In the genomic region with DNA sequence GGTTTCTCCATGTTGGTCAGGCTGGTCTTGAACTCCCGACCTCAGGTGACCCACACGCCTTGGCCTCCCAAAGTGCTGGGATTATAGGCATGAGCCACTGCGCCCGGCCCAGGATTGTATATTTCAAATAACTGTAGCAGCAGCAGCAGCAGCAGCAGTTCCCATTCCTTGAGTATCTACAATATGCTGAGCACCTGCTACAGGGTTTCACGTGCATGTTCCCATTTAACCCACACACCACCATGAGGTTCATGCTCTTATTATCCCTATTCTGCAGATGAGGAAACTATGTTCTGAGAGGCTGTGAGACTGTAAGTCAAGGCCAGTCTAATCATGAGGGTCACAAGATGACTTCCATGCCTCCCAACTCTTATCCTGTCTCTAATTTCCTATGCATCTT, we compare ENCODE assay signal across 20 cellular contexts. TPM values are rescaled to one million over a fixed set of nuclear protein-coding genes. Genes with fewer than 3 reads are reported as not detected.
DNase-seq lines count a peak whose midpoint lies in the region; ATAC-seq and TF ChIP-seq lines count a peak whose summit lies in the region.
"Had no signal": no experiment of that assay in that cellular context is flagged by ENCODE, and none has a peak within 500 bp of the region (broad histone marks: within the 10 kb centered on the region; RNA-seq: fewer than 3 reads in every experiment).

No MANE protein-coding gene starts in this region.

- POLR2A ChIA-PET in naive thymus-derived CD8-positive, alpha-beta T cell (lab: Charles Lee), result no interaction called here

- DNase-seq in NCI-H69 (lab: John Stamatoyannopoulos, UW) (peak; percentile 10), left lobe of liver (ENCODE audit: low spot score) (no peak), AG08396 (ENCODE audit: low spot score) (no peak), endothelial cell (ENCODE audit: low spot score) (no peak), T-helper 17 cell (no peak)
- no peak for DNase-seq in central memory CD8-positive, alpha-beta T cell (ENCODE audit: low spot score in 2 of 2)
- DNase-seq in naive thymus-derived CD8-positive, alpha-beta T cell, result no peak
- DNase-seq: 8988T; ACHN; AML-193; Caco-2; Calu3; CD4-positive, alpha-beta T cell; CD8-positive, alpha-beta T cell; DMS79 treated with DMSO at 0.1 percent for 48 hours; GF-D8 had no signal

- TF ChIP-seq CTCF in VCaP (conservative IDR thresholded peaks at IDR 0.05) (no peak), endothelial cell (IDR thresholded peaks at IDR 0.05; ENCODE audit: unreplicated experiment) (no peak)

- H3K9me3 Mint-ChIP-seq in central memory CD8-positive, alpha-beta T cell, result no peaks in the 10 kb centered on the region
- no peaks in the 10 kb centered on the region for H3K9me3 Mint-ChIP-seq in endothelial cell (ENCODE audit: unreplicated experiment)
- H3K9me3 Mint-ChIP-seq in naive thymus-derived CD8-positive, alpha-beta T cell, result peaks cover 0 to 9% (median 2%) of the 10 kb centered on the region in 9 donors
- H3K9me3 Mint-ChIP-seq: CD8-positive, alpha-beta T cell had no signal

- peaks cover 5% of the 10 kb centered on the region for H3K36me3 Mint-ChIP-seq in central memory CD8-positive, alpha-beta T cell (ENCODE audit: insufficient read depth)
- no peaks in the 10 kb centered on the region for H3K36me3 Mint-ChIP-seq in endothelial cell (ENCODE audit: low read depth, unreplicated experiment)
- H3K36me3 Mint-ChIP-seq in T-helper 17 cell (ENCODE audit: low read depth), result no peaks in the 10 kb centered on the region
- peaks cover 2 to 24% (median 14%) of the 10 kb centered on the region in 3 donors for H3K36me3 Mint-ChIP-seq in naive thymus-derived CD8-positive, alpha-beta T cell

- no peaks in the 10 kb centered on the region for H3K27me3 Mint-ChIP-seq in central memory CD8-positive, alpha-beta T cell
- H3K27me3 Mint-ChIP-seq in endothelial cell (ENCODE audit: unreplicated experiment) (peaks cover 3% of the 10 kb centered on the region), T-helper 17 cell (no peaks in the 10 kb centered on the region)
- H3K27me3 Mint-ChIP-seq in naive thymus-derived CD8-positive, alpha-beta T cell, result no peaks in the 10 kb centered on the region
- H3K27me3 Mint-ChIP-seq: CD4-positive, alpha-beta T cell had no signal

- H3K9me3 ChIP-seq in T-helper 17 cell (ENCODE audit: control insufficient read depth, low read length, poor library complexity, severe bottlenecking), result no peaks in the 10 kb centered on the region
- H3K9me3 ChIP-seq: Caco-2 had no signal

- no peak for ATAC-seq in central memory CD8-positive, alpha-beta T cell (replicated peaks; ENCODE audit: extremely low read depth, poor library complexity, severe bottlenecking)
- ATAC-seq in left lobe of liver (peak; percentile 7), T-helper 17 cell (no peak)
- ATAC-seq in naive thymus-derived CD8-positive, alpha-beta T cell, result no peak
- ATAC-seq: CD8-positive, alpha-beta T cell had no signal

- no peaks in the 10 kb centered on the region for H3K4me1 Mint-ChIP-seq in central memory CD8-positive, alpha-beta T cell
- H3K4me1 Mint-ChIP-seq in endothelial cell (ENCODE audit: unreplicated experiment) (no peaks in the 10 kb centered on the region), T-helper 17 cell (peaks cover 2% of the 10 kb centered on the region)
- H3K4me1 Mint-ChIP-seq in naive thymus-derived CD8-positive, alpha-beta T cell, result peaks cover 0 to 6% (median 3%) of the 10 kb centered on the region in 4 donors

- peak overlapping the region; percentile 38 for H3K27ac ChIP-seq in VCaP
- H3K27ac ChIP-seq: BLaER1 treated with 17β-estradiol and CSF1 and Interleukin-3, amounts not matched to agents 10 nM and 100 nM; C4-2B had no signal

- H3K4me3 Mint-ChIP-seq in central memory CD8-positive, alpha-beta T cell, result no peak overlapping the region
- H3K4me3 Mint-ChIP-seq in endothelial cell (ENCODE audit: unreplicated experiment) (no peak overlapping the region), T-helper 17 cell (no peak overlapping the region)
- H3K4me3 Mint-ChIP-seq in naive thymus-derived CD8-positive, alpha-beta T cell, result no peak overlapping the region
- H3K4me3 Mint-ChIP-seq: B cell; CD4-positive, alpha-beta T cell; CD8-positive, alpha-beta T cell had no signal

- H3K27ac Mint-ChIP-seq in central memory CD8-positive, alpha-beta T cell (ENCODE audit: low read depth), result peak overlapping the region; percentile 11
- H3K27ac Mint-ChIP-seq in endothelial cell (ENCODE audit: unreplicated experiment), result no peak overlapping the region
- H3K27ac Mint-ChIP-seq in T-helper 17 cell, result no peak overlapping the region
- no peak overlapping the region for H3K27ac Mint-ChIP-seq in naive thymus-derived CD8-positive, alpha-beta T cell
- H3K27ac Mint-ChIP-seq: B cell; CD4-positive, alpha-beta T cell; CD8-positive, alpha-beta T cell had no signal

RNA-seq across cellular contexts. Expression of a gene that starts 30.9 kb away (rescaled TPM):
- 26.1 TPM for total RNA-seq in left lobe of liver
- total RNA-seq in endothelial cell (ENCODE audit: unreplicated experiment), result 71.3 TPM
- 100 to 1,000 TPM; 377 to 395 TPM for total RNA-seq in T-helper 17 cell
- total RNA-seq in naive thymus-derived CD8-positive, alpha-beta T cell, result 100 to 1,000 TPM; 420 to 443 TPM
- 100 to 1,000 TPM; 280 to 382 (median 361) TPM for polyA plus RNA-seq in naive thymus-derived CD8-positive, alpha-beta T cell
